11 cellular contexts compared by ENCODE assay signal in genomic region chr5:143036146-143036927, GRCh38.
DNase-seq lines count a peak whose midpoint lies in the region; ATAC-seq, FAIRE-seq and TF ChIP-seq lines count a peak whose summit lies in the region.
"Had no signal": no experiment of that assay in that cellular context is flagged by ENCODE, and none has a peak within 500 bp of the region (broad histone marks: within the 10 kb centered on the region; RNA-seq: fewer than 3 reads in every experiment).

No MANE protein-coding gene starts in this region.

- no peaks in the 10 kb centered on the region for H4K20me1 ChIP-seq in endothelial cell of umbilical vein (replicated peaks; ENCODE audit: control insufficient read depth, extremely low read depth, insufficient read depth, low read length)

- ATAC-seq in GM18867 (IDR thresholded peaks at IDR 0.05; ENCODE audit: unreplicated experiment) (peak; percentile 40), HG03342 (IDR thresholded peaks at IDR 0.05; ENCODE audit: unreplicated experiment) (peak; percentile 50), HG02973 (IDR thresholded peaks at IDR 0.05; ENCODE audit: unreplicated experiment) (no peak)

- TF ChIP-seq CTCF in GM12875 (IDR thresholded peaks at IDR 0.05; ENCODE audit: borderline replicate concordance, insufficient read depth, low read depth, low read length) (peak; percentile 14; the same call in 1 of the 2 replicates), endothelial cell of umbilical vein (IDR thresholded peaks at IDR 0.05; ENCODE audit: extremely low read depth in 1 of 2, insufficient read depth in 1 of 2, low read depth in 1 of 2, low read length in 2 of 2) (no peak), spleen (IDR thresholded peaks at IDR 0.05 in 8 of 11, conservative IDR thresholded peaks at IDR 0.05 in 3 of 11) (no peak)

- no peak overlapping the region for H3K4me2 ChIP-seq in endothelial cell of umbilical vein (ENCODE audit: insufficient read depth, low read length)
- H3K4me2 ChIP-seq: SK-N-SH had no signal

- WGBS in spleen, 5 donors: 82 to 92% (median 87%) methylated on average over 4 of the region's 4 CpGs

- H3K36me3 ChIP-seq in endothelial cell of umbilical vein (ENCODE audit: control insufficient read depth in 2 of 2, extremely low read depth in 1 of 2, insufficient read depth in 2 of 2, low read length in 2 of 2) (no peaks in the 10 kb centered on the region), spleen (peaks cover 0 to 17% (median under 1%) of the 10 kb centered on the region in 6 donors)

- intact Hi-C loops in endothelial cell of umbilical vein (cut with micrococcal nuclease) (loop anchor here (2.0 kb wide), 2 partner anchors 34 to 54 kb away; no protein-coding TSS in a partner anchor), spleen (cut with DNase I; ENCODE audit: low total_unique reads) (no loop called here)

- BruUV-seq in endothelial cell of umbilical vein (replicated peaks; lab: Mats Ljungman, UMichigan): no TSS peak

- CTCF ChIA-PET in endothelial cell of umbilical vein (lab: Charles Lee): interaction anchor here (0.9 to 1.5 kb wide), 4 partner anchors 25 to 368 kb away, joined by 3 to 7 read pairs (median 4); partner anchors contain the start of gene NR3C1

- no peak for TF ChIP-seq POLR2A in endothelial cell of umbilical vein (IDR thresholded peaks at IDR 0.05; ENCODE audit: low read depth, low read length)
- no peak for TF ChIP-seq POLR2A in spleen (IDR thresholded peaks at IDR 0.05)

- POLR2A ChIA-PET in endothelial cell of umbilical vein (lab: Charles Lee): interaction anchor here (1.1 kb wide), 1 partner anchor 367 kb away, joined by 5 read pairs; the partner anchor contains the start of gene NR3C1

- no peak overlapping the region for H3K4me3 ChIP-seq in GM12875 (ENCODE audit: low read depth, low read length)
- H3K4me3 ChIP-seq in endothelial cell of umbilical vein (replicated peaks in 1 of 3; ENCODE audit: insufficient read depth in 1 of 3, low read depth in 1 of 3, low read length in 3 of 3): no peak overlapping the region
- H3K4me3 ChIP-seq in spleen: no peak overlapping the region
- H3K4me3 ChIP-seq: esophagus muscularis mucosa had no signal

- H3K9me1 ChIP-seq in endothelial cell of umbilical vein (replicated peaks; ENCODE audit: control insufficient read depth, extremely low read depth, insufficient read depth, low read length): no peaks in the 10 kb centered on the region

- no peak for DNase-seq in endothelial cell of umbilical vein (ENCODE audit: low read depth, low spot score)
- DNase-seq in spleen: no peak
- DNase-seq in NCI-H82 (lab: John Stamatoyannopoulos, UW): no peak
- DNase-seq: activated CD4-positive, CD25-positive, alpha-beta regulatory T cell treated with anti-CD3 and anti-CD28 coated beads, Interleukin-2, amount 50 U/mL, for 72 hours; SK-N-SH had no signal

- H3K9me3 ChIP-seq in endothelial cell of umbilical vein (replicated peaks; ENCODE audit: control insufficient read depth, insufficient read depth, low read length) (no peaks in the 10 kb centered on the region), spleen (no peaks in the 10 kb centered on the region)
- H3K9me3 ChIP-seq: esophagus muscularis mucosa, SK-N-SH had no signal

- no peak overlapping the region for H3K9ac ChIP-seq in endothelial cell of umbilical vein (replicated peaks; ENCODE audit: extremely low read depth, insufficient read depth, low read length)
- H3K9ac ChIP-seq: SK-N-SH had no signal

- dilution Hi-C loops in endothelial cell of umbilical vein (cut with MboI; ENCODE audit: extremely low pct_ligation_motif_present, low sequenced_read_pairs): no loop called here

- H3K27ac ChIP-seq in endothelial cell of umbilical vein (ENCODE audit: insufficient read depth, low read depth, low read length) (no peak overlapping the region), spleen (no peak overlapping the region)
- H3K27ac ChIP-seq: esophagus muscularis mucosa, HL-60 had no signal

- H3K27me3 ChIP-seq in endothelial cell of umbilical vein (ENCODE audit: control insufficient read depth in 2 of 2, insufficient read depth in 2 of 2, low read length in 2 of 2): no peaks in the 10 kb centered on the region
- H3K27me3 ChIP-seq in spleen (replicated peaks in 1 of 7): no peaks in the 10 kb centered on the region
- H3K27me3 ChIP-seq: esophagus muscularis mucosa had no signal

- H3K4me1 ChIP-seq in endothelial cell of umbilical vein (ENCODE audit: control insufficient read depth, extremely low read depth, insufficient read depth, low read length): peaks cover 22% of the 10 kb centered on the region
- H3K4me1 ChIP-seq in spleen: peaks cover 0 to 2% (median 0%) of the 10 kb centered on the region in 6 donors

- H3K79me2 ChIP-seq in endothelial cell of umbilical vein (ENCODE audit: control insufficient read depth, insufficient read depth, low read length): no peaks in the 10 kb centered on the region

- FAIRE-seq in endothelial cell of umbilical vein (lab: Jason Lieb, UNC): no peak

- H2AFZ ChIP-seq in endothelial cell of umbilical vein (ENCODE audit: low read depth, low read length): no peak overlapping the region

TF ChIP-seq in endothelial cell of umbilical vein, 7 proteins besides CTCF, POLR2A, EP300 and RAD21:
- TF ChIP-seq EZH2 (IDR thresholded peaks at IDR 0.05; ENCODE audit: borderline replicate concordance, low read depth, low read length, severe bottlenecking) (no peak), GATA2 (IDR thresholded peaks at IDR 0.05; ENCODE audit: insufficient read depth, insufficient read length, low read depth, low read length) (no peak), FOS (IDR thresholded peaks at IDR 0.05; ENCODE audit: borderline replicate concordance, insufficient read depth, low read length) (peak; percentile 3), POLR2AphosphoS5 (IDR thresholded peaks at IDR 0.05; ENCODE audit: insufficient read depth, low read depth, low read length) (no peak), JUN (IDR thresholded peaks at IDR 0.05; ENCODE audit: borderline replicate concordance, insufficient read depth, insufficient read length, low read depth) (no peak)
